1 cellular context compared by ENCODE assay signal in the genomic region with DNA sequence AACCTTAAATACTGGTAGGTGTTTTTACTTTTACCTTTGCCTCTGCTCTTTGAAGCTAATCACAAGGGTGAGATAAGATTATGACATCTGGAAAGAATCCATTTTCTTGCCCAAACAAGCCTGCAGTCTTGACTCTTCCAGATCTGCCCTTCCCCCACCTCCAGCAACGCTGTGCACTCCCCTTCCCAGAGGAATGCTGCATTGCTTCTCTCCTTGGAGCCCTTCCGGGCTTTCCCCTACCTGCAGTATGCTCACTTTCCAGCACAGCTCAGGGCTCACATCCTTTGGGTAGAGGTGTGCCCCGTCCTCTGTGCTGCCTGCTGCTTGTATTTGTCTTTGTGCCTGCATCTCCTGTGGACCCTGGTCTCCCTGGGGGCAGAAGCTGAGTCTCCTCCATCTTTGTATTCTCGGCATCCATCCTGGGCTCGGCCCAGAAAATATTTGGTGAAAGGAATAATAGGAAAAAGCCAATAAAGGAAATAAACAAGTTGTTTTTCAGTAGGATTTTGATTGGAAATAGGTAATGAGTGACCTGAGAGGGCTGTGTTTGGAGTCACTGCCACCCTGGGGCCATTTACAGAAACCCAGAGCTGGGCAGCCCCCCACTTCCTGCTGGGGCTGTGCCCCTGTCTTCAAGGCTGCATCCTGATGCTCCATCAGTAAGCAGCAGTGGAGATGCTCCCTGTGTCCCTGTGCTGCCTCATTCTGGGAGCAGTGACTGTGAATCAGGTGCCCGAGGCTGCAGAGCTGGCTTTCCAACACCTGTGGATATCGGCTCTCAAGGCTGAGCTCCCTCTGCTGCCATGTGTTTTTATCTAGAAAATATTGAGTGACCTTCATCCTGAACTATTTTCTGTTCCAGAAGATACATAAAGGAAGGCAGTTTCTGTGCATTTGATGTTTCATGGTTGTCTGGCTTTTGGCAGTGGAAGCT.
TF ChIP-seq lines count a peak whose summit lies in the region.

No MANE protein-coding gene starts in this region.

TF ChIP-seq in H1, 55 proteins besides CTCF, POLR2A, EP300 and RAD21 (continued from another document):
- TF ChIP-seq SP2 (IDR thresholded peaks at IDR 0.05; ENCODE audit: low read length) (no peak), RFX5 (IDR thresholded peaks at IDR 0.05; ENCODE audit: borderline replicate concordance, low read depth, low read length) (no peak), KDM1A (IDR thresholded peaks at IDR 0.05; ENCODE audit: borderline replicate concordance, low read length) (no peak), SAP30 (IDR thresholded peaks at IDR 0.05; ENCODE audit: insufficient read depth, insufficient replicate concordance, low read length) (no peak), JUN (IDR thresholded peaks at IDR 0.05; ENCODE audit: low read depth, low read length) (no peak), FOSL1 (IDR thresholded peaks at IDR 0.05; ENCODE audit: insufficient read depth, low read depth, low read length) (no peak), CBX5 (IDR thresholded peaks at IDR 0.05; ENCODE audit: low read depth, low read length) (no peak), HDAC2 (IDR thresholded peaks at IDR 0.05; ENCODE audit: borderline replicate concordance in 1 of 2, low read depth in 2 of 2, low read length in 2 of 2) (no peak), SIN3A (conservative IDR thresholded peaks at IDR 0.05 in 1 of 2, IDR thresholded peaks at IDR 0.05 in 1 of 2; ENCODE audit: low read depth in 1 of 2, low read length in 2 of 2) (no peak), NANOG (IDR thresholded peaks at IDR 0.05; ENCODE audit: insufficient read depth, low read depth, low read length, poor library complexity, severe bottlenecking) (no peak), POLR2AphosphoS5 (IDR thresholded peaks at IDR 0.05; ENCODE audit: low read depth, low read length) (no peak), TBP (IDR thresholded peaks at IDR 0.05; ENCODE audit: low read depth, low read length) (no peak), BRCA1 (IDR thresholded peaks at IDR 0.05; ENCODE audit: low read depth, low read length) (no peak), CHD1 (IDR thresholded peaks at IDR 0.05; ENCODE audit: low read depth, low read length) (no peak), HDAC6 (IDR thresholded peaks at IDR 0.05; ENCODE audit: low read depth, low read length) (no peak), GABPA (IDR thresholded peaks at IDR 0.05; ENCODE audit: borderline replicate concordance, insufficient read depth, low read length) (no peak), CBX8 (IDR thresholded peaks at IDR 0.05; ENCODE audit: borderline replicate concordance, low read depth, low read length) (no peak), EZH2 (IDR thresholded peaks at IDR 0.05; ENCODE audit: low read depth, low read length, severe bottlenecking) (no peak), TAF7 (optimal IDR thresholded peaks at IDR 0.05; ENCODE audit: borderline replicate concordance, low read depth, low read length) (no peak), SP4 (IDR thresholded peaks at IDR 0.05; ENCODE audit: low read length) (no peak), ZNF274 (IDR thresholded peaks at IDR 0.05; ENCODE audit: borderline replicate concordance, extremely low read depth, low read length) (no peak)
- TF ChIP-seq, protein P1, sequence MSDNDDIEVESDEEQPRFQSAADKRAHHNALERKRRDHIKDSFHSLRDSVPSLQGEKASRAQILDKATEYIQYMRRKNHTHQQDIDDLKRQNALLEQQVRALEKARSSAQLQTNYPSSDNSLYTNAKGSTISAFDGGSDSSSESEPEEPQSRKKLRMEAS (IDR thresholded peaks at IDR 0.05), result no peak
- TF ChIP-seq, protein P2, sequence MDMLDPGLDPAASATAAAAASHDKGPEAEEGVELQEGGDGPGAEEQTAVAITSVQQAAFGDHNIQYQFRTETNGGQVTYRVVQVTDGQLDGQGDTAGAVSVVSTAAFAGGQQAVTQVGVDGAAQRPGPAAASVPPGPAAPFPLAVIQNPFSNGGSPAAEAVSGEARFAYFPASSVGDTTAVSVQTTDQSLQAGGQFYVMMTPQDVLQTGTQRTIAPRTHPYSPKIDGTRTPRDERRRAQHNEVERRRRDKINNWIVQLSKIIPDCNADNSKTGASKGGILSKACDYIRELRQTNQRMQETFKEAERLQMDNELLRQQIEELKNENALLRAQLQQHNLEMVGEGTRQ (IDR thresholded peaks at IDR 0.05; ENCODE audit: low read length), result peak; percentile 43
TF ChIP-seq in H1: peak in this region for 4.
